In genomic region chr16:398551-399277, GRCh38 we compare ENCODE assay signal across 11 cellular contexts. TPM values are rescaled to one million over a fixed set of nuclear protein-coding genes. Genes with fewer than 3 reads are reported as not detected.
DNase-seq lines count a peak whose midpoint lies in the region; ATAC-seq and TF ChIP-seq lines count a peak whose summit lies in the region.
"Had no signal": no experiment of that assay in that cellular context is flagged by ENCODE, and none has a peak within 500 bp of the region (broad histone marks: within the 10 kb centered on the region; RNA-seq: fewer than 3 reads in every experiment).

No MANE protein-coding gene starts in this region.

- H3K27ac ChIP-seq in VCaP: peak overlapping the region; percentile 24; the same call in 1 of the 2 replicates
- H3K27ac ChIP-seq in right atrium auricular region: peak overlapping the region; percentile 81 to 88
- peak overlapping the region; percentile 60 for H3K27ac ChIP-seq in skeletal muscle tissue (ENCODE audit: low read depth, low read length)

- H3K4me3 ChIP-seq in right atrium auricular region: no peak overlapping the region
- peak overlapping the region in 1 of 3 donors; percentile 58 for H3K4me3 ChIP-seq in skeletal muscle tissue (ENCODE audit: low read length in 3 of 3)

- peak overlapping the region; percentile 64 for H3K4me3 Mint-ChIP-seq in T-helper 2 cell treated with Interferon-gamma antibody and Interleukin-4, amounts not matched to agents 5 μg/mL and 100 μg/mL, for 36 hours

- no peaks in the 10 kb centered on the region for H3K27me3 ChIP-seq in right atrium auricular region
- no peaks in the 10 kb centered on the region for H3K27me3 ChIP-seq in skeletal muscle tissue (ENCODE audit: control insufficient read depth in 3 of 3, insufficient read depth in 3 of 3, low read length in 3 of 3)
- H3K27me3 ChIP-seq: pancreas had no signal

- H3K4me1 ChIP-seq in right atrium auricular region: peaks cover 0 to 23% of the 10 kb centered on the region in 2 donors
- H3K4me1 ChIP-seq in skeletal muscle tissue (ENCODE audit: control insufficient read depth in 3 of 3, insufficient read depth in 3 of 3, low read length in 3 of 3): peaks cover 16 to 33% (median 20%) of the 10 kb centered on the region in 3 donors

- H3K9me3 ChIP-seq in right atrium auricular region (no peaks in the 10 kb centered on the region), skeletal muscle tissue (ENCODE audit: control insufficient read depth in 3 of 3, low read length in 3 of 3) (no peaks in the 10 kb centered on the region)
- H3K9me3 ChIP-seq: pancreas had no signal

- peaks cover 1% of the 10 kb centered on the region for H3K36me3 Mint-ChIP-seq in T-helper 2 cell treated with Interferon-gamma antibody and Interleukin-4, amounts not matched to agents 5 μg/mL and 100 μg/mL, for 36 hours (ENCODE audit: low read depth)

- peak overlapping the region in 2 of 3 donors; percentile 66 to 78 for H3K9ac ChIP-seq in skeletal muscle tissue (ENCODE audit: low read depth in 1 of 3, low read length in 3 of 3)

- peaks cover 10% of the 10 kb centered on the region for H3K27me3 Mint-ChIP-seq in T-helper 2 cell treated with Interferon-gamma antibody and Interleukin-4, amounts not matched to agents 5 μg/mL and 100 μg/mL, for 36 hours (ENCODE audit: low read depth)

- H3K36me3 ChIP-seq in right atrium auricular region (no peaks in the 10 kb centered on the region), skeletal muscle tissue (ENCODE audit: control insufficient read depth in 3 of 3, insufficient read depth in 3 of 3, low read length in 3 of 3) (peaks cover 9 to 11% (median 9%) of the 10 kb centered on the region in 3 donors)
- H3K36me3 ChIP-seq: pancreas had no signal

- no peak for ATAC-seq in HG02938 (IDR thresholded peaks at IDR 0.05; ENCODE audit: unreplicated experiment)

- no peaks in the 10 kb centered on the region for H3K9me3 Mint-ChIP-seq in T-helper 2 cell treated with Interferon-gamma antibody and Interleukin-4, amounts not matched to agents 5 μg/mL and 100 μg/mL, for 36 hours

- peak overlapping the region; percentile 75 for H3K27ac Mint-ChIP-seq in T-helper 2 cell treated with Interferon-gamma antibody and Interleukin-4, amounts not matched to agents 5 μg/mL and 100 μg/mL, for 36 hours

- peaks cover 14% of the 10 kb centered on the region for H3K4me1 Mint-ChIP-seq in T-helper 2 cell treated with Interferon-gamma antibody and Interleukin-4, amounts not matched to agents 5 μg/mL and 100 μg/mL, for 36 hours (ENCODE audit: low read depth)

- TF ChIP-seq CTCF in VCaP (conservative IDR thresholded peaks at IDR 0.05) (no peak), right atrium auricular region (IDR thresholded peaks at IDR 0.05) (no peak)

- DNase-seq in T-helper 2 cell treated with Interferon-gamma antibody and Interleukin-4, amounts not matched to agents 5 μg/mL and 100 μg/mL, for 36 hours (ENCODE audit: low spot score): no peak
- DNase-seq in T-helper 2 cell (no peak), right atrium auricular region (ENCODE audit: low spot score) (no peak), amniotic stem cell (lab: John Stamatoyannopoulos, UW) (no peak), HCEC 1CT (no peak)
- DNase-seq: head of caudate nucleus, MV-4-11 had no signal

RNA-seq across cellular contexts. Expression of gene NME4, which starts 1.7 kb away (rescaled TPM):
- 10 to 100 TPM; 45.4 to 45.8 TPM for total RNA-seq in right atrium auricular region
- total RNA-seq in skeletal muscle tissue: 21.4 TPM

RNA-seq across cellular contexts. Expression of gene DECR2, which starts 3.0 kb away (rescaled TPM):
- total RNA-seq in right atrium auricular region: 10 to 100 TPM; 10.6 to 18.7 TPM
- total RNA-seq in skeletal muscle tissue: 2.6 TPM

RNA-seq across cellular contexts. Expression of gene PGAP6, which starts 16.9 kb away (rescaled TPM):
- total RNA-seq in right atrium auricular region (10 to 100 TPM; 34.0 to 41.1 TPM), skeletal muscle tissue (11.0 TPM)

RNA-seq across cellular contexts. Expression of gene RAB11FIP3, which starts 26.7 kb away (rescaled TPM):
- total RNA-seq in right atrium auricular region (10 to 100 TPM; 19.9 to 43.8 TPM), skeletal muscle tissue (5.2 TPM)

RNA-seq across cellular contexts. Expression of gene MRPL28, which starts 28.4 kb away (rescaled TPM):
- total RNA-seq in right atrium auricular region (10 to 100 TPM; 89.0 to 90.3 TPM), skeletal muscle tissue (43.3 TPM)

Comparison
In these comparisons a context has a peak if more than half of its experiments do, and no peak if none do; other contexts are left out.
1. H3K27ac ChIP-seq: peak in every context shown above with its lines; median percentile 84 in right atrium auricular region; 60 in skeletal muscle tissue; 24 in VCaP.